In the genomic region with DNA sequence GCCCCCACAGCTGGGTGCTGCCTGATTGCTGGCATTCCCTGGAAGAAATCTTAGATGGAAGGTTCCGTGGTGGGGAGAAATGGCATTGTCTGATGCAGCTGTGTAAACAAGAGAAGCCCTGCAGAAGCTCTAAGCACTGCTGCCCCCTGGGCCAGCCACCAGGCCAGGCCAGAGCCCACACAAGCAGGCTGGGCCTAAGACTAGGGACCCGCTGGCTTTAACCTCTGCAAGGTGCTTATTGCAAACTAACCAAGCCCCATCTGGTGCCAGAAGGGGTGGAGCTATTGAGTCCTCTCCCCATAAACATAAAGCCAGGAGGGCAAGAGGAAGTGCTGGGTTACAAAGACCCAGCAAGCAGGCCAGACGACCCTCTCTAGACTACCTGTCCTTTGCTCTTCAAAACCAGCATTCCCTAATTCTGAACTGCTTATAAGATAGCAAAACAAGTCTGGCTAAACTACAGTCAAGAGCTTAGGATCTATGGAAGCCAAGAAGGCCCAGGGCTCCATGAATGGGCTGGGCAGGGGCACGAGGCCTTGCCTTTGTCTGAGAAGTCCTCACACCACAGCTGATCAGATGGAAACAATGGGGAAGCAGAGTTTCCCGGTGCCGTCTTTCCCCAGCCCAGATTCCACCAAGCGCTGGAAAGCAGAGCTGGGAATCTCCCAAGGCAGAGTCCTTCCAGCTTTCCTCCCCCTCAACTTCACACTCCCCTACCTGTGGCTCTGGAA, we compare ENCODE assay signal across 9 cellular contexts. TPM values are rescaled to one million over a fixed set of nuclear protein-coding genes. Genes with fewer than 3 reads are reported as not detected.
DNase-seq lines count a peak whose midpoint lies in the region; ATAC-seq, FAIRE-seq and TF ChIP-seq lines count a peak whose summit lies in the region.
"Had no signal": no experiment of that assay in that cellular context is flagged by ENCODE, and none has a peak within 500 bp of the region (broad histone marks: within the 10 kb centered on the region; RNA-seq: fewer than 3 reads in every experiment).

No MANE protein-coding gene starts in this region.

- no peak for DNase-seq in activated naive CD4-positive, alpha-beta T cell treated with anti-CD3 and anti-CD28 coated beads, Interleukin-2, amount 50 U/mL, for 16 hours
- DNase-seq in NT2/D1 (ENCODE audit: low read depth, low spot score) = no peak
- no peak for DNase-seq in upper lobe of right lung
- no peak for DNase-seq in RKO (ENCODE audit: low spot score)
- no peak for DNase-seq in GM19239 (ENCODE audit: insufficient read length, low spot score)

- H3K9ac ChIP-seq in NT2/D1 (ENCODE audit: insufficient read length, low read depth) (peak overlapping the region; percentile 7), iPS-15b (ENCODE audit: low read depth, low read length) (peak overlapping the region; percentile 32)

- H3K4me1 Mint-ChIP-seq in activated naive CD4-positive, alpha-beta T cell treated with anti-CD3 and anti-CD28 coated beads, Interleukin-2, amount 50 U/mL, for 24 hours = peaks cover 37% of the 10 kb centered on the region

- H3K27ac Mint-ChIP-seq in activated naive CD4-positive, alpha-beta T cell treated with anti-CD3 and anti-CD28 coated beads, Interleukin-2, amount 50 U/mL, for 24 hours = peak overlapping the region; percentile 85

- H3K9me3 ChIP-seq in NT2/D1 (ENCODE audit: insufficient read depth, low read length) (no peaks in the 10 kb centered on the region), iPS-15b (ENCODE audit: control insufficient read depth, insufficient read depth, low read length) (no peaks in the 10 kb centered on the region), upper lobe of right lung (no peaks in the 10 kb centered on the region)

- peaks cover 3% of the 10 kb centered on the region for H3K36me3 Mint-ChIP-seq in activated naive CD4-positive, alpha-beta T cell treated with anti-CD3 and anti-CD28 coated beads, Interleukin-2, amount 50 U/mL, for 24 hours

- H3K27ac ChIP-seq in upper lobe of right lung = no peak overlapping the region

- no peaks in the 10 kb centered on the region for H3K9me3 Mint-ChIP-seq in activated naive CD4-positive, alpha-beta T cell treated with anti-CD3 and anti-CD28 coated beads, Interleukin-2, amount 50 U/mL, for 24 hours

- no peak overlapping the region for H3K4me3 Mint-ChIP-seq in activated naive CD4-positive, alpha-beta T cell treated with anti-CD3 and anti-CD28 coated beads, Interleukin-2, amount 50 U/mL, for 24 hours

- ATAC-seq in upper lobe of right lung (peak; percentile 8), GM19463 (IDR thresholded peaks at IDR 0.05; ENCODE audit: unreplicated experiment) (no peak)

- no peak for FAIRE-seq in GM19239 (lab: Jason Lieb, UNC)
- FAIRE-seq: D721Med had no signal

- H3K36me3 ChIP-seq in NT2/D1 (ENCODE audit: insufficient read depth, insufficient read length, low read length) = peaks cover 32% of the 10 kb centered on the region
- peaks cover 7% of the 10 kb centered on the region for H3K36me3 ChIP-seq in iPS-15b (ENCODE audit: control insufficient read depth, insufficient read depth, low read length)
- H3K36me3 ChIP-seq in upper lobe of right lung = peaks cover 47% of the 10 kb centered on the region

- no peaks in the 10 kb centered on the region for H3K27me3 ChIP-seq in NT2/D1 (ENCODE audit: insufficient read depth, insufficient read length)
- H3K27me3 ChIP-seq in iPS-15b (ENCODE audit: control insufficient read depth, insufficient read depth, low read length) = no peaks in the 10 kb centered on the region
- H3K27me3 ChIP-seq in upper lobe of right lung = no peaks in the 10 kb centered on the region

- H3K4me3 ChIP-seq in NT2/D1 (ENCODE audit: insufficient read length, low read depth) = no peak overlapping the region
- no peak overlapping the region for H3K4me3 ChIP-seq in iPS-15b (ENCODE audit: low read depth, low read length)
- no peak overlapping the region for H3K4me3 ChIP-seq in upper lobe of right lung

- no peak for TF ChIP-seq CTCF in upper lobe of right lung (IDR thresholded peaks at IDR 0.05)

- no peaks in the 10 kb centered on the region for H3K27me3 Mint-ChIP-seq in activated naive CD4-positive, alpha-beta T cell treated with anti-CD3 and anti-CD28 coated beads, Interleukin-2, amount 50 U/mL, for 24 hours

- H3K4me1 ChIP-seq in NT2/D1 (ENCODE audit: insufficient read depth, insufficient read length) (peaks cover 16% of the 10 kb centered on the region), iPS-15b (ENCODE audit: control insufficient read depth, insufficient read depth, low read length) (peaks cover 6% of the 10 kb centered on the region), upper lobe of right lung (peaks cover 33% of the 10 kb centered on the region)

- intact Hi-C loops in upper lobe of right lung (cut with DNase I) = no loop called here

RNA-seq across cellular contexts. Expression of a gene that starts 28.8 kb away (rescaled TPM):
- total RNA-seq in upper lobe of right lung = 55.8 TPM

RNA-seq across cellular contexts. Expression of a gene that starts 57.7 kb away (rescaled TPM):
- total RNA-seq in upper lobe of right lung = 39.3 TPM
